ENCODE assay signal across 32 cellular contexts in genomic region chr3:152058906-152059305, GRCh38.
"Had no signal": no experiment of that assay in that cellular context is flagged by ENCODE, and none has a peak within 500 bp of the region (broad histone marks: within the 10 kb centered on the region; RNA-seq: fewer than 3 reads in every experiment).

No MANE protein-coding gene starts in this region.

- H3K4me3 Mint-ChIP-seq: activated CD4-positive, alpha-beta memory T cell treated with anti-CD3 and anti-CD28 coated beads, Interleukin-2, amount 10 ng/mL, durations not matched to agents 7 days and 5 days; activated CD8-positive, alpha-beta memory T cell treated with anti-CD3 and anti-CD28 coated beads, Interleukin-2, amount 10 ng/mL, durations not matched to agents 7 days and 5 days; activated naive CD4-positive, alpha-beta T cell treated with anti-CD3 and anti-CD28 coated beads, Interleukin-2, amount 10 ng/mL, durations not matched to agents 7 days and 5 days; activated naive CD8-positive, alpha-beta T cell; activated naive CD8-positive, alpha-beta T cell treated with anti-CD3 and anti-CD28 coated beads, Interleukin-2, amount 50 U/mL, for 24 hours; central memory CD8-positive, alpha-beta T cell had no signal

- ATAC-seq: activated CD8-positive, alpha-beta memory T cell treated with anti-CD3 and anti-CD28 coated beads, Interleukin-2, amount 10 ng/mL, durations not matched to agents 7 days and 5 days; activated naive CD8-positive, alpha-beta T cell treated with anti-CD3 and anti-CD28 coated beads, Interleukin-2, amount 50 U/mL, for 24 hours had no signal

- DNase-seq: activated CD4-positive, alpha-beta memory T cell treated with anti-CD3 and anti-CD28 coated beads, Interleukin-2, amount 10 ng/mL, durations not matched to agents 7 days and 5 days; activated CD4-positive, alpha-beta T cell treated with anti-CD3 and anti-CD28 coated beads for 1 hour; activated CD4-positive, alpha-beta T cell treated with anti-CD3 and anti-CD28 coated beads for 48 hours; activated CD4-positive, CD25-positive, alpha-beta regulatory T cell; activated CD8-positive, alpha-beta memory T cell treated with anti-CD3 and anti-CD28 coated beads for 24 hours; activated CD8-positive, alpha-beta memory T cell treated with anti-CD3 and anti-CD28 coated beads, Interleukin-2, amount 10 ng/mL, durations not matched to agents 7 days and 5 days; activated CD8-positive, alpha-beta memory T cell treated with anti-CD3 and anti-CD28 coated beads, Interleukin-2, amount 50 U/mL, for 48 hours; activated effector memory CD4-positive, alpha-beta T cell treated with Interleukin-2 at 50 U/mL for 16 hours; activated naive CD4-positive, alpha-beta T cell treated with anti-CD3 and anti-CD28 coated beads, Interleukin-2, amount 10 ng/mL, durations not matched to agents 7 days and 5 days; activated naive CD8-positive, alpha-beta T cell treated with anti-CD3 and anti-CD28 coated beads, Interleukin-2, amount 50 U/mL, for 24 hours; activated T-cell treated with anti-CD3 and anti-CD28 coated beads, Interleukin-2, amount 50 U/mL, for 48 hours; anterior cingulate cortex; Kasumi-1; KG1; MG63; NCI-H1048; NCI-H1436 treated with DMSO at 0.1 percent for 48 hours; NCI-H1694 treated with DMSO at 0.1 percent for 48 hours; NCI-H2029; NCI-H2171 treated with DMSO at 0.1 percent for 48 hours; NCI-H2227 treated with DMSO at 0.1 percent for 48 hours; NCI-H446; NCI-H524; NK-92 treated with Interleukin-12 subunit alpha and Interleukin-12 subunit beta, amount 100 ng/mL, for 24 hours; PC-9; Right ventricle myocardium superior; T1000; WERI-Rb-1 had no signal

- H3K27ac ChIP-seq: cardiac muscle cell, PC-9, WERI-Rb-1 had no signal

- H3K27me3 Mint-ChIP-seq: activated CD8-positive, alpha-beta memory T cell treated with anti-CD3 and anti-CD28 coated beads, Interleukin-2, amount 10 ng/mL, durations not matched to agents 7 days and 5 days; activated naive CD4-positive, alpha-beta T cell treated with anti-CD3 and anti-CD28 coated beads, Interleukin-2, amount 10 ng/mL, durations not matched to agents 7 days and 5 days; activated naive CD8-positive, alpha-beta T cell; activated naive CD8-positive, alpha-beta T cell treated with anti-CD3 and anti-CD28 coated beads, Interleukin-2, amount 50 U/mL, for 24 hours; central memory CD8-positive, alpha-beta T cell had no signal

- H3K9me3 ChIP-seq: MG63 had no signal

- H3K27ac Mint-ChIP-seq: activated CD4-positive, alpha-beta memory T cell treated with anti-CD3 and anti-CD28 coated beads, Interleukin-2, amount 10 ng/mL, durations not matched to agents 7 days and 5 days; activated CD8-positive, alpha-beta memory T cell treated with anti-CD3 and anti-CD28 coated beads, Interleukin-2, amount 10 ng/mL, durations not matched to agents 7 days and 5 days; activated naive CD4-positive, alpha-beta T cell treated with anti-CD3 and anti-CD28 coated beads, Interleukin-2, amount 10 ng/mL, durations not matched to agents 7 days and 5 days; activated naive CD8-positive, alpha-beta T cell; activated naive CD8-positive, alpha-beta T cell treated with anti-CD3 and anti-CD28 coated beads, Interleukin-2, amount 50 U/mL, for 24 hours had no signal

- H2AFZ ChIP-seq: PC-9 had no signal

- FAIRE-seq: RCC 7860 had no signal

- H3K36me3 Mint-ChIP-seq: activated CD8-positive, alpha-beta memory T cell treated with anti-CD3 and anti-CD28 coated beads, Interleukin-2, amount 10 ng/mL, durations not matched to agents 7 days and 5 days; activated naive CD4-positive, alpha-beta T cell treated with anti-CD3 and anti-CD28 coated beads, Interleukin-2, amount 10 ng/mL, durations not matched to agents 7 days and 5 days; activated naive CD8-positive, alpha-beta T cell had no signal

- H3K4me1 Mint-ChIP-seq: activated CD4-positive, alpha-beta memory T cell treated with anti-CD3 and anti-CD28 coated beads, Interleukin-2, amount 10 ng/mL, durations not matched to agents 7 days and 5 days; activated CD8-positive, alpha-beta memory T cell treated with anti-CD3 and anti-CD28 coated beads, Interleukin-2, amount 10 ng/mL, durations not matched to agents 7 days and 5 days; activated naive CD4-positive, alpha-beta T cell treated with anti-CD3 and anti-CD28 coated beads, Interleukin-2, amount 10 ng/mL, durations not matched to agents 7 days and 5 days; activated naive CD8-positive, alpha-beta T cell treated with anti-CD3 and anti-CD28 coated beads, Interleukin-2, amount 50 U/mL, for 24 hours; central memory CD8-positive, alpha-beta T cell had no signal

- H3K4me2 ChIP-seq: PC-9 had no signal

- H3K27me3 ChIP-seq: cardiac muscle cell, MG63 had no signal

- H3K4me3 ChIP-seq: cardiac muscle cell, MG63, PC-9 had no signal

- H3K9me3 Mint-ChIP-seq: activated CD4-positive, alpha-beta memory T cell treated with anti-CD3 and anti-CD28 coated beads, Interleukin-2, amount 10 ng/mL, durations not matched to agents 7 days and 5 days; activated naive CD4-positive, alpha-beta T cell treated with anti-CD3 and anti-CD28 coated beads, Interleukin-2, amount 10 ng/mL, durations not matched to agents 7 days and 5 days; activated naive CD8-positive, alpha-beta T cell treated with anti-CD3 and anti-CD28 coated beads, Interleukin-2, amount 50 U/mL, for 24 hours; central memory CD8-positive, alpha-beta T cell had no signal

- H3K36me3 ChIP-seq: cardiac muscle cell, MG63, WERI-Rb-1 had no signal
